Comparison of ENCODE assay signal across 9 cellular contexts in the genomic region with DNA sequence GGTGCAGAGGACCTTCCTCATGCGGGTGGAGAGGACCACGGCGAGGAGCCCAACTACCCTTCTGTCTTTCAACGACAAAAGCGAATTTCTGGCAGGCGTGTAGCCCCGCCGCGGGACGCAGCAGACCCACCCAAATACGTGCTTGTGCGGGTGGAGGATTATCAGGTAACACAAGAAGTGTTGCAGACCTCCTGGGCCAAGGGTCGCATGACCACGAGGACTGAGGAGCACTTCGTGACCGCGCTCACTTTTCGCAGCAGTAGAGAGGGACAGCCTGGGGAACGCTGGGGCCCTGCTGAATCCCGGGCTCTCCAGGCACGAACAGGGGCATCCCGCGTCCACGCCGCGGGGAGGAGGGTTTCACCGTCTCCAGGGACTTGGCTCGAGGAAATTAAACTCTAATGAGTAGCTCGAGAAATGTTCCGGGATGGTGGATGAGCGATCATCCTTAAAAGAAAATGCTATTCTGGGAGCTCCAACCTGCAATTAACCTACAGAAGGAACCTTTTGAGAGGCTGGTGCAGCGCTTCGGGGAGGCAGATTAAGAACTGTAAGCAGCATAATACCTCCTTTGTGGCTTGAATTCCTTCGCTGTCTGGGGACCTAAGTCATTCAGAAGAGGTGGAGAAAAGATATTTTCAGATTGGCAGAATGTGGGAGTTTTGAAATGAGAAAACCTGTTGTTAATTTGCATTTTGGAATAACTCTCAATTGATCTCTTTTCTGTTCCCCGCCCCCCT. TPM values are rescaled to one million over a fixed set of nuclear protein-coding genes. Genes with fewer than 3 reads are reported as not detected.
DNase-seq lines count a peak whose midpoint lies in the region; ATAC-seq, FAIRE-seq and TF ChIP-seq lines count a peak whose summit lies in the region.
"Had no signal": no experiment of that assay in that cellular context is flagged by ENCODE, and none has a peak within 500 bp of the region (broad histone marks: within the 10 kb centered on the region; RNA-seq: fewer than 3 reads in every experiment).

No MANE protein-coding gene starts in this region.

- in situ Hi-C loops in astrocyte of the spinal cord (cut with HindIII; ENCODE audit: low sequenced_read_pairs) = no loop called here

- DNase-seq in NOMO-1 treated with DMSO at 0.1 percent for 48 hours (lab: John Stamatoyannopoulos, UW; ENCODE audit: unreplicated experiment) = peak; percentile 8
- no peak for DNase-seq in NOMO-1 (lab: John Stamatoyannopoulos, UW; ENCODE audit: unreplicated experiment in 2 of 2)
- DNase-seq in HCEC 1CT = peak; percentile 36
- DNase-seq in NCI-H1048 (lab: John Stamatoyannopoulos, UW) = peak; percentile 21
- DNase-seq in astrocyte of the spinal cord (ENCODE audit: low read depth, low spot score) = peak; percentile 33
- DNase-seq in keratinocyte (ENCODE audit: low read depth, low spot score) = no peak
- peak; percentile 6 for DNase-seq in stimulated activated naive CD8-positive, alpha-beta T cell treated with anti-CD3 and anti-CD28 coated beads, Interleukin-15, Interleukin-2, amounts not matched to agents 100 U/mL and 50 U/mL, for 24 hours
- no peak for DNase-seq in SJCRH30
- DNase-seq: DND-41 had no signal

- peaks cover 39% of the 10 kb centered on the region for H3K79me2 ChIP-seq in keratinocyte (ENCODE audit: control insufficient read depth, insufficient read depth, low read length)

- no peaks in the 10 kb centered on the region for H3K9me3 ChIP-seq in keratinocyte (ENCODE audit: control insufficient read depth, low read depth, low read length)
- no peaks in the 10 kb centered on the region for H3K9me3 ChIP-seq in SJCRH30 (replicated peaks)

- ATAC-seq in stimulated activated naive CD8-positive, alpha-beta T cell treated with anti-CD3 and anti-CD28 coated beads, Interleukin-15, Interleukin-2, amounts not matched to agents 100 U/mL and 50 U/mL, for 24 hours = peak; percentile 47

- H3K27ac ChIP-seq in keratinocyte (ENCODE audit: control insufficient read depth, insufficient read depth, low read length) (peak overlapping the region; percentile 92), SJCRH30 (no peak overlapping the region)

- no peaks in the 10 kb centered on the region for H4K20me1 ChIP-seq in keratinocyte (ENCODE audit: control insufficient read depth, extremely low read depth, insufficient read depth, low read length)

- peak overlapping the region; percentile 91 for H3K4me2 ChIP-seq in keratinocyte (ENCODE audit: control insufficient read depth, extremely low read depth, insufficient read depth, low read depth, low read length)

- H3K4me1 ChIP-seq in keratinocyte (ENCODE audit: control insufficient read depth, extremely low read depth, insufficient read depth, low read length) (peaks cover 30% of the 10 kb centered on the region), SJCRH30 (no peaks in the 10 kb centered on the region)

- H2AFZ ChIP-seq in keratinocyte (ENCODE audit: control insufficient read depth, low read length) = peak overlapping the region; percentile 88

- peak overlapping the region; percentile 51 for H3K4me3 ChIP-seq in astrocyte of the spinal cord (ENCODE audit: low read depth, low read length)
- H3K4me3 ChIP-seq in keratinocyte (ENCODE audit: control insufficient read depth in 2 of 3, extremely low read depth in 1 of 3, insufficient read depth in 2 of 3, low read depth in 1 of 3, low read length in 3 of 3) = peak overlapping the region; percentile 87 to 96 (median 93)
- H3K4me3 ChIP-seq in SJCRH30 = no peak overlapping the region

- H3K9ac ChIP-seq in keratinocyte (ENCODE audit: control insufficient read depth, extremely low read depth, insufficient read depth, low read length) = peak overlapping the region; percentile 96

- H3K36me3 ChIP-seq in keratinocyte (ENCODE audit: control insufficient read depth in 2 of 2, extremely low read depth in 1 of 2, insufficient read depth in 2 of 2, low read length in 2 of 2) (peaks cover 0 to 11% of the 10 kb centered on the region in 2 experiments), SJCRH30 (no peaks in the 10 kb centered on the region)

- dilution Hi-C loops in keratinocyte (cut with MboI; ENCODE audit: extremely low pct_ligation_motif_present, low sequenced_read_pairs) = no loop called here

- FAIRE-seq in keratinocyte (lab: Jason Lieb, UNC) = peak; percentile 13

- H3K9me1 ChIP-seq in keratinocyte (ENCODE audit: control insufficient read depth, extremely low read depth, insufficient read depth, low read length) = no peaks in the 10 kb centered on the region

- no peak for TF ChIP-seq CTCF in astrocyte of the spinal cord (IDR thresholded peaks at IDR 0.05; ENCODE audit: low read depth, low read length)
- TF ChIP-seq CTCF in keratinocyte (optimal IDR thresholded peaks at IDR 0.05 in 1 of 3, IDR thresholded peaks at IDR 0.05 in 1 of 3, conservative IDR thresholded peaks at IDR 0.05 in 1 of 3; ENCODE audit: extremely low read depth in 1 of 3, insufficient read depth in 2 of 3, low read length in 3 of 3) = no peak

- H3K27me3 ChIP-seq in keratinocyte (ENCODE audit: control insufficient read depth, extremely low read depth, insufficient read depth, low read length) = no peaks in the 10 kb centered on the region
- no peaks in the 10 kb centered on the region for H3K27me3 ChIP-seq in SJCRH30

RNA-seq across cellular contexts. Expression of a gene that starts 0.8 kb away (rescaled TPM):
- polyA plus RNA-seq in keratinocyte = 20.7 to 59.1 TPM (median 51.6 TPM) in 3 replicates
- polyA plus RNA-seq in keratinocyte (2011; ENCODE audit: low read depth) = 15.4 TPM
- polyA plus RNA-seq in keratinocyte (2011; cell fraction: cytosol; rRNA removed) = 7.9 and 16.5 TPM in 2 replicates
- 165 and 203 TPM in 2 replicates for polyA plus RNA-seq in keratinocyte (2011; cell fraction: nucleus; rRNA removed)
- 14.2 and 26.9 TPM in 2 replicates for polyA plus RNA-seq in keratinocyte (2012; ENCODE audit: low replicate concordance)
- polyA minus RNA-seq in keratinocyte = 4.2 to 23.0 TPM (median 14.0 TPM) in 3 replicates
- 2.5 TPM for polyA minus RNA-seq in keratinocyte (2011; cell fraction: cytosol; rRNA and poly(A)+ RNA removed)
- polyA minus RNA-seq in keratinocyte (2011; cell fraction: nucleus; rRNA and poly(A)+ RNA removed) = 25.9 and 38.6 TPM in 2 replicates
- not detected in 2 replicates for total RNA-seq in SJCRH30 (2014; rRNA removed; shearing (Covaris generic))

RNA-seq across cellular contexts. Expression of a gene that starts 51.6 kb away (rescaled TPM):
- not detected in 3 replicates for polyA plus RNA-seq in keratinocyte
- not detected for polyA plus RNA-seq in keratinocyte (2011; ENCODE audit: low read depth)
- polyA plus RNA-seq in keratinocyte (2011; cell fraction: cytosol; rRNA removed) = not detected in 2 replicates
- not detected in 2 replicates for polyA plus RNA-seq in keratinocyte (2011; cell fraction: nucleus; rRNA removed)
- not detected in 2 replicates for polyA plus RNA-seq in keratinocyte (2012; ENCODE audit: low replicate concordance)
- 0.93 TPM in 1 of 3 replicates, not detected in the others for polyA minus RNA-seq in keratinocyte
- polyA minus RNA-seq in keratinocyte (2011; cell fraction: cytosol; rRNA and poly(A)+ RNA removed) = not detected
- polyA minus RNA-seq in keratinocyte (2011; cell fraction: nucleus; rRNA and poly(A)+ RNA removed) = not detected in 2 replicates
- not detected in 2 replicates for total RNA-seq in SJCRH30 (2014; rRNA removed; shearing (Covaris generic))

Comparison
In these comparisons a context has a peak if more than half of its experiments do, and no peak if none do; other contexts are left out.
1. DNase-seq: peak in NOMO-1 treated with DMSO at 0.1 percent for 48 hours (single experiment), HCEC 1CT (single experiment), NCI-H1048 (single experiment), astrocyte of the spinal cord (single experiment) and stimulated activated naive CD8-positive, alpha-beta T cell treated with anti-CD3 and anti-CD28 coated beads, Interleukin-15, Interleukin-2, amounts not matched to agents 100 U/mL and 50 U/mL, for 24 hours (single experiment); none in NOMO-1 (0 of 2), keratinocyte (single experiment) and SJCRH30 (0 of 2).